In genomic region chr9:27664136-27664819, GRCh38 we compare ENCODE assay signal across 2 cellular contexts.
TF ChIP-seq lines count a peak whose summit lies in the region.

No MANE protein-coding gene starts in this region.

TF ChIP-seq in GM23338, 12 proteins besides CTCF, POLR2A, EP300 and RAD21 (continued from another document):
- TF ChIP-seq ZNF462 (CRISPR knock-in tag; IDR thresholded peaks at IDR 0.05): no peak
- TF ChIP-seq REST (IDR thresholded peaks at IDR 0.05; ENCODE audit: unreplicated experiment): no peak
- TF ChIP-seq NANOG (IDR thresholded peaks at IDR 0.05; ENCODE audit: borderline replicate concordance): no peak
- no peak for TF ChIP-seq CREB1 (CRISPR knock-in tag; IDR thresholded peaks at IDR 0.05; ENCODE audit: low read depth)

TF ChIP-seq in WTC11, 78 proteins besides CTCF, POLR2A, EP300 and RAD21 (continued from another document):
- TF ChIP-seq RELA (CRISPR knock-in tag; IDR thresholded peaks at IDR 0.05; ENCODE audit: borderline replicate concordance) (no peak), CREB1 (CRISPR knock-in tag; IDR thresholded peaks at IDR 0.05) (no peak), E2F5 (CRISPR knock-in tag; IDR thresholded peaks at IDR 0.05) (no peak), ATF3 (CRISPR knock-in tag; conservative IDR thresholded peaks at IDR 0.05) (no peak), NFYB (CRISPR knock-in tag; conservative IDR thresholded peaks at IDR 0.05; ENCODE audit: low read depth) (no peak), ZBTB21 (CRISPR knock-in tag; IDR thresholded peaks at IDR 0.05; ENCODE audit: borderline replicate concordance) (no peak), ZNF219 (CRISPR knock-in tag; IDR thresholded peaks at IDR 0.05; ENCODE audit: borderline replicate concordance) (no peak), GRHL2 (CRISPR knock-in tag; IDR thresholded peaks at IDR 0.05; ENCODE audit: insufficient replicate concordance, severe bottlenecking) (no peak)
